In genomic region chr7:143380646-143381426, GRCh38 we compare ENCODE assay signal across 8 cellular contexts. TPM values are rescaled to one million over a fixed set of nuclear protein-coding genes. Genes with fewer than 3 reads are reported as not detected.
DNase-seq lines count a peak whose midpoint lies in the region; TF ChIP-seq lines count a peak whose summit lies in the region.

TSS of gene ZYX (plus strand) at chr7:143381345. CDS start at chr7:143381572, 227 bp downstream.

- POLR2A ChIA-PET in GM10248 (lab: Yijun Ruan, JAX): no interaction called here

- peaks cover 11% of the 10 kb centered on the region for H3K36me3 ChIP-seq in adipocyte (ENCODE audit: control insufficient read depth, insufficient read depth, low read length, severe bottlenecking)
- no peaks in the 10 kb centered on the region for H3K36me3 ChIP-seq in cardiac muscle cell

- H3K9me3 ChIP-seq in adipocyte (ENCODE audit: control insufficient read depth, low read length) (no peaks in the 10 kb centered on the region), cardiac muscle cell (ENCODE audit: low read depth) (no peaks in the 10 kb centered on the region)

- H3K4me3 ChIP-seq in adipocyte (ENCODE audit: low read length): peak within 1 kb of the TSS; percentile 90
- peak within 1 kb of the TSS; percentile 94 for H3K4me3 ChIP-seq in cardiac muscle cell

- H3K4me1 Mint-ChIP-seq in HFFc6 (ENCODE audit: low read depth) (peaks cover 31% of the 10 kb centered on the region), type B pancreatic cell (ENCODE audit: unreplicated experiment) (peaks cover 19% of the 10 kb centered on the region)

- H3K27me3 ChIP-seq in adipocyte (replicated peaks; ENCODE audit: control insufficient read depth, insufficient read depth, low read length): no peaks in the 10 kb centered on the region
- H3K27me3 ChIP-seq in cardiac muscle cell: no peaks in the 10 kb centered on the region

- CTCF ChIA-PET in GM10248 (lab: Yijun Ruan, JAX): interaction anchor here (0.6 to 2.6 kb wide), 22 partner anchors 8 to 165 kb away, joined by 3 to 26 read pairs (median 4); no protein-coding TSS in a partner anchor

- peak; percentile 95 for DNase-seq in GM10248 (ENCODE audit: extremely low spot score)
- DNase-seq in HFFc6: peak; percentile 91
- DNase-seq in NAMALWA (ENCODE audit: low spot score): peak; percentile 41
- peak; percentile 80 for DNase-seq in T follicular helper cell (ENCODE audit: low read depth)
- peak; percentile 97 for DNase-seq in adipocyte (ENCODE audit: low read depth)
- DNase-seq in cardiac muscle cell (ENCODE audit: low read depth in 1 of 2, low spot score in 1 of 2): peak; percentile 96 to 99
- DNase-seq in pons (ENCODE audit: low spot score): peak; percentile 80
- peak; percentile 87 for DNase-seq in type B pancreatic cell (ENCODE audit: extremely low spot score, unreplicated experiment)

- H3K27me3 Mint-ChIP-seq in HFFc6 (ENCODE audit: insufficient read depth) (no peaks in the 10 kb centered on the region; the same call in 1 of the 2 replicates), type B pancreatic cell (no peaks in the 10 kb centered on the region)

- peaks cover 49% of the 10 kb centered on the region for H3K4me1 ChIP-seq in adipocyte (ENCODE audit: control insufficient read depth, insufficient read depth, low read length)
- peaks cover 18% of the 10 kb centered on the region for H3K4me1 ChIP-seq in cardiac muscle cell (ENCODE audit: low read depth)

- TF ChIP-seq CTCF in GM10248 (IDR thresholded peaks at IDR 0.05; ENCODE audit: control extremely low read depth, extremely low read depth, low read depth, missing control alignments) (no peak), HFFc6 (IDR thresholded peaks at IDR 0.05) (no peak), cardiac muscle cell (IDR thresholded peaks at IDR 0.05; ENCODE audit: low read depth, low read length) (no peak), type B pancreatic cell (conservative IDR thresholded peaks at IDR 0.05) (no peak)

- H3K4me3 Mint-ChIP-seq in HFFc6 (peak within 1 kb of the TSS; percentile 89), type B pancreatic cell (peak within 1 kb of the TSS; percentile 89)

- H3K9ac ChIP-seq in adipocyte (ENCODE audit: low read length): peak within 1 kb of the TSS; percentile 97

- H3K36me3 Mint-ChIP-seq in HFFc6 (ENCODE audit: low read depth) (peaks cover 21% of the 10 kb centered on the region), type B pancreatic cell (no peaks in the 10 kb centered on the region)

- H3K27ac Mint-ChIP-seq in HFFc6: peak within 1 kb of the TSS; percentile 86
- peak within 1 kb of the TSS; percentile 87 for H3K27ac Mint-ChIP-seq in type B pancreatic cell

- H3K9me3 Mint-ChIP-seq in HFFc6 (peaks cover 6% of the 10 kb centered on the region; the same call in 1 of the 2 replicates), type B pancreatic cell (no peaks in the 10 kb centered on the region)

- peak within 1 kb of the TSS; percentile 99 for H3K27ac ChIP-seq in cardiac muscle cell

RNA-seq across cellular contexts. Expression of gene ZYX, which starts in this region (rescaled TPM):
- 100 to 1,000 TPM; 491 to 576 (median 546) TPM for total RNA-seq in HFFc6 (2021; fragmentation: NEBNext Ultra II Directional; extraction: Animal tissue kit (Norgen Biotek cat#: 25700))
- total RNA-seq in cardiac muscle cell (43.6 and 57.2 TPM in 2 replicates), type B pancreatic cell (ENCODE audit: low replicate concordance) (73.2 and 107 TPM in 2 replicates)
- 98.4 and 101 TPM in 2 replicates for polyA plus RNA-seq in cardiac muscle cell

Comparison
In these comparisons a context has a peak if more than half of its experiments do, and no peak if none do; other contexts are left out.
1. Peak in every context shown above with its lines: DNase-seq, H3K4me3 ChIP-seq and H3K27ac ChIP-seq.
2. DNase-seq: peak in every context shown above with its lines; median percentile 98 in cardiac muscle cell; 97 in adipocyte; 95 in GM10248; 91 in HFFc6; 87 in type B pancreatic cell; 80 in T follicular helper cell; 80 in pons; 41 in NAMALWA.